20 cellular contexts compared by ENCODE assay signal in the genomic region with DNA sequence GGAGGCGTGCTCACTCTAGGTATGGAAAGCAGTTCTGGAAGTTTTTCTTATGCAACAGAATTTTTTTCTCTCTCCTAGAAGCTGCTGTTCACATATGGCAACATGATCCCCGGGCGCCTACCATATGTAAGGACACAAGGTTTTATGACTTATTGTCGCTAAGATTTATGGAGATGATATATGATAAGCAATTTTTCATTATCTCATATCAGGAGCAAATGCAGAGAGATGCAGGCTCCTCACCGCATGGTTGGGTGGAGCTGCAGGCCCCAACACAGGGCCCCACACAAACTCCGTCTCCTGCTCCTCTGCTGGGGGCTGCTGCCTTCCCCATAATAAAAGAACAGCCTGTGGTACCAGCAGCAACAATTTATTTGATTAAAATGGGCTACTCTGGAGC.
"Had no signal": no experiment of that assay in that cellular context is flagged by ENCODE, and none has a peak within 500 bp of the region (broad histone marks: within the 10 kb centered on the region; RNA-seq: fewer than 3 reads in every experiment).

No MANE protein-coding gene starts in this region.

- DNase-seq: activated CD4-positive, alpha-beta T cell treated with anti-CD3 and anti-CD28 coated beads, Interleukin-2, amount 50 U/mL, for 48 hours; activated CD8-positive, alpha-beta memory T cell treated with anti-CD3 and anti-CD28 coated beads, Interleukin-2, amount 50 U/mL, for 48 hours; activated naive CD4-positive, alpha-beta T cell treated with Interleukin-2 at 50 U/mL for 16 hours; activated naive CD8-positive, alpha-beta T cell treated with anti-CD3 and anti-CD28 coated beads for 36 hours; activated T-cell treated with anti-CD3 and anti-CD28 coated beads, Interleukin-2, amount 50 U/mL, for 4 hours; central memory CD4-positive, alpha-beta T cell; colonic mucosa; heart right ventricle; immature natural killer cell; left ventricle myocardium inferior; occipital lobe; posterior cingulate gyrus; small intestine; stimulated activated CD4-positive, alpha-beta T cell treated with anti-CD3 and anti-CD28 coated beads, Interleukin-2, amount 100 ng/mL, for 24 hours; stimulated activated naive CD8-positive, alpha-beta T cell treated with anti-CD3 and anti-CD28 coated beads, Interleukin-15, amount 100 ng/mL, for 72 hours; T-cell; T-helper 9 cell; tibial artery had no signal

- H3K27ac ChIP-seq: colonic mucosa, tibial artery had no signal

- H3K27me3 ChIP-seq: colonic mucosa had no signal

- H3K9me3 ChIP-seq: colonic mucosa, heart right ventricle, left ventricle myocardium inferior, tibial artery had no signal

- H3K9me3 Mint-ChIP-seq: activated naive CD8-positive, alpha-beta T cell treated with anti-CD3 and anti-CD28 coated beads for 36 hours; activated T-cell treated with anti-CD3 and anti-CD28 coated beads, Interleukin-2, amount 50 U/mL, for 4 hours; immature natural killer cell; stimulated activated effector memory CD8-positive, alpha-beta T cell treated with anti-CD3 and anti-CD28 coated beads, Interleukin-12 subunit alpha, Interleukin-12 subunit beta, amount 100 ng/mL, for 72 hours; stimulated activated naive CD8-positive, alpha-beta T cell treated with anti-CD3 and anti-CD28 coated beads, Interleukin-15, amount 100 ng/mL, for 72 hours; T-cell; WTC11 had no signal

- H3K4me3 Mint-ChIP-seq: activated naive CD8-positive, alpha-beta T cell treated with anti-CD3 and anti-CD28 coated beads for 36 hours; activated T-cell treated with anti-CD3 and anti-CD28 coated beads, Interleukin-2, amount 50 U/mL, for 4 hours; stimulated activated effector memory CD8-positive, alpha-beta T cell treated with anti-CD3 and anti-CD28 coated beads, Interleukin-12 subunit alpha, Interleukin-12 subunit beta, amount 100 ng/mL, for 72 hours; stimulated activated naive CD8-positive, alpha-beta T cell treated with anti-CD3 and anti-CD28 coated beads, Interleukin-15, amount 100 ng/mL, for 72 hours; T-cell; WTC11 had no signal

- H3K4me1 ChIP-seq: colonic mucosa, left ventricle myocardium inferior, tibial artery had no signal

- H3K36me3 Mint-ChIP-seq: activated naive CD8-positive, alpha-beta T cell treated with anti-CD3 and anti-CD28 coated beads for 36 hours; stimulated activated effector memory CD8-positive, alpha-beta T cell treated with anti-CD3 and anti-CD28 coated beads, Interleukin-12 subunit alpha, Interleukin-12 subunit beta, amount 100 ng/mL, for 72 hours; T-cell; WTC11 had no signal

- H3K27ac Mint-ChIP-seq: activated naive CD8-positive, alpha-beta T cell treated with anti-CD3 and anti-CD28 coated beads for 36 hours; stimulated activated effector memory CD8-positive, alpha-beta T cell treated with anti-CD3 and anti-CD28 coated beads, Interleukin-12 subunit alpha, Interleukin-12 subunit beta, amount 100 ng/mL, for 72 hours; stimulated activated naive CD8-positive, alpha-beta T cell treated with anti-CD3 and anti-CD28 coated beads, Interleukin-15, amount 100 ng/mL, for 72 hours; T-cell had no signal

- H3K4me3 ChIP-seq: colonic mucosa, left ventricle myocardium inferior, tibial artery had no signal

- ATAC-seq: activated T-cell treated with anti-CD3 and anti-CD28 coated beads, Interleukin-2, amount 50 U/mL, for 4 hours; stimulated activated effector memory CD8-positive, alpha-beta T cell treated with anti-CD3 and anti-CD28 coated beads, Interleukin-12 subunit alpha, Interleukin-12 subunit beta, amount 100 ng/mL, for 72 hours; stimulated activated naive CD8-positive, alpha-beta T cell treated with anti-CD3 and anti-CD28 coated beads, Interleukin-15, amount 100 ng/mL, for 72 hours; T-cell; WTC11 had no signal

- H3K36me3 ChIP-seq: colonic mucosa, heart right ventricle, left ventricle myocardium inferior, tibial artery had no signal
